In genomic region chr1:81682490-81682889, GRCh38 we compare ENCODE assay signal across 16 cellular contexts.
DNase-seq lines count a peak whose midpoint lies in the region; ATAC-seq and TF ChIP-seq lines count a peak whose summit lies in the region.
"Had no signal": no experiment of that assay in that cellular context is flagged by ENCODE, and none has a peak within 500 bp of the region (broad histone marks: within the 10 kb centered on the region; RNA-seq: fewer than 3 reads in every experiment).

No MANE protein-coding gene starts in this region.

- H3K4me3 ChIP-seq in GM23248 = no peak overlapping the region
- no peak overlapping the region for H3K4me3 ChIP-seq in Panc1 (ENCODE audit: low read depth in 2 of 2, low read length in 2 of 2)
- no peak overlapping the region for H3K4me3 ChIP-seq in fibroblast of the aortic adventitia (ENCODE audit: low read depth, low read length)
- H3K4me3 ChIP-seq in retinal pigment epithelial cell (ENCODE audit: low read length) = no peak overlapping the region
- no peak overlapping the region for H3K4me3 ChIP-seq in sigmoid colon

- H3K4me2 ChIP-seq in GM23248 (ENCODE audit: unreplicated experiment) = no peak overlapping the region

- ATAC-seq in Panc1 (peak; percentile 94), HG02938 (IDR thresholded peaks at IDR 0.05; ENCODE audit: unreplicated experiment) (no peak)
- ATAC-seq: right cardiac atrium; stimulated activated naive CD8-positive, alpha-beta T cell treated with anti-CD3 and anti-CD28 coated beads, Interleukin-15, Interleukin-2, amounts not matched to agents 100 U/mL and 50 U/mL, for 24 hours had no signal

- H3K36me3 ChIP-seq in GM23248 (ENCODE audit: low read depth) = no peaks in the 10 kb centered on the region
- H3K36me3 ChIP-seq in Panc1 (ENCODE audit: control insufficient read depth, insufficient read depth, low read length) = no peaks in the 10 kb centered on the region
- no peaks in the 10 kb centered on the region for H3K36me3 ChIP-seq in sigmoid colon

- no TSS peak for BruUV-seq in Panc1 (replicated peaks; lab: Mats Ljungman, UMichigan)

- H3K9ac ChIP-seq in GM23248 = no peak overlapping the region

- CTCF ChIA-PET in Panc1 (lab: Charles Lee) = no interaction called here

- in situ Hi-C loops in GM23248 (cut with MboI) = no loop called here
- in situ Hi-C loops in Panc1 (cut with HindIII; ENCODE audit: low pct_unique_long_range_greater_than_20kb, low sequenced_read_pairs) = no loop called here

- no peak for TF ChIP-seq POLR2A in sigmoid colon (IDR thresholded peaks at IDR 0.05)

- peak overlapping the region; percentile 8; the same call in 1 of the 2 replicates for H2AFZ ChIP-seq in GM23248

- TF ChIP-seq EP300 in sigmoid colon (IDR thresholded peaks at IDR 0.05) = no peak

- 74 to 77% methylated on average over 7 of the region's 7 CpGs for WGBS in GM23248 (ENCODE audit: low coverage in 1 of 2, low lambda C conversion rate in 2 of 2, missing lambda C conversion rate in 2 of 2), 2 experiments
- WGBS in sigmoid colon, 2 donors = 90 to 93% methylated on average over 7 of the region's 7 CpGs

- DNase-seq in GM23248 (no peak), Panc1 (ENCODE audit: low read depth, low spot score) (no peak), fibroblast of the aortic adventitia (ENCODE audit: low read depth) (peak; percentile 71), retinal pigment epithelial cell (ENCODE audit: low read depth) (peak; percentile 58), DMS153 (lab: John Stamatoyannopoulos, UW) (no peak), sigmoid colon (no peak)
- no peak for DNase-seq in stimulated activated naive CD4-positive, alpha-beta T cell (lab: John Stamatoyannopoulos, UW)
- DNase-seq: activated CD4-positive, alpha-beta T cell treated with anti-CD3 and anti-CD28 coated beads for 1 hour; C1 segment of cervical spinal cord; kidney; NCI-H1436; NCI-H510A treated with DMSO at 0.1 percent for 48 hours; right cardiac atrium; stimulated activated naive CD8-positive, alpha-beta T cell treated with anti-CD3 and anti-CD28 coated beads, Interleukin-15, Interleukin-2, amounts not matched to agents 100 U/mL and 50 U/mL, for 24 hours; T-helper 1 cell had no signal

- H4K20me1 ChIP-seq in GM23248 (ENCODE audit: insufficient read depth) = no peaks in the 10 kb centered on the region

- H3F3A ChIP-seq in GM23248 (ENCODE audit: insufficient read depth) = peaks cover 25% of the 10 kb centered on the region

- H3K4me1 ChIP-seq in GM23248 (ENCODE audit: insufficient read depth) (peaks cover 37% of the 10 kb centered on the region), Panc1 (ENCODE audit: control insufficient read depth, insufficient read depth, low read length) (peaks cover 20% of the 10 kb centered on the region), sigmoid colon (peaks cover 0 to 28% (median 18%) of the 10 kb centered on the region in 4 donors)

- no peaks in the 10 kb centered on the region for H3K9me2 ChIP-seq in GM23248 (ENCODE audit: insufficient read depth)

- H3K9me3 ChIP-seq in GM23248 (ENCODE audit: low read depth) (no peaks in the 10 kb centered on the region), Panc1 (ENCODE audit: control insufficient read depth, insufficient read depth, low read depth, low read length) (no peaks in the 10 kb centered on the region; the same call in 1 of the 2 replicates), sigmoid colon (peaks cover 0 to 2% (median 0%) of the 10 kb centered on the region in 4 donors)

- POLR2A ChIA-PET in Panc1 (lab: Charles Lee) = no interaction called here

- intact Hi-C loops in Panc1 (cut with micrococcal nuclease; ENCODE audit: unreplicated experiment) (no loop called here), sigmoid colon (cut with DNase I) (no loop called here)

- TF ChIP-seq CTCF in Panc1 (IDR thresholded peaks at IDR 0.05) (no peak), fibroblast of the aortic adventitia (IDR thresholded peaks at IDR 0.05; ENCODE audit: insufficient read depth, low read length) (no peak), retinal pigment epithelial cell (conservative IDR thresholded peaks at IDR 0.05; ENCODE audit: low read depth, low read length) (no peak), sigmoid colon (IDR thresholded peaks at IDR 0.05) (no peak)

- H3K27ac ChIP-seq in GM23248 (no peak overlapping the region), Panc1 (ENCODE audit: low read length) (peak overlapping the region; percentile 81), sigmoid colon (no peak overlapping the region)

- H3K27me3 ChIP-seq in GM23248 (replicated peaks; ENCODE audit: insufficient read depth) = no peaks in the 10 kb centered on the region
- H3K27me3 ChIP-seq in Panc1 (ENCODE audit: control insufficient read depth, insufficient read depth, low read length) = no peaks in the 10 kb centered on the region
- H3K27me3 ChIP-seq in sigmoid colon = no peaks in the 10 kb centered on the region

- H3K79me2 ChIP-seq in GM23248 (ENCODE audit: insufficient read depth) = no peaks in the 10 kb centered on the region

Comparison
In these comparisons a context has a peak if more than half of its experiments do, and no peak if none do; other contexts are left out.
1. DNase-seq: peak in fibroblast of the aortic adventitia (single experiment) and retinal pigment epithelial cell (single experiment); none in GM23248 (single experiment), Panc1 (single experiment), DMS153 (single experiment), stimulated activated naive CD4-positive, alpha-beta T cell (0 of 6) and sigmoid colon (single experiment).